In genomic region chr4:179307297-179308136, GRCh38 we compare ENCODE assay signal across 8 cellular contexts.
DNase-seq lines count a peak whose midpoint lies in the region; ATAC-seq and TF ChIP-seq lines count a peak whose summit lies in the region.

No MANE protein-coding gene starts in this region.

- no peaks in the 10 kb centered on the region for H3K4me1 ChIP-seq in trophoblast cell (ENCODE audit: control insufficient read depth in 1 of 2, insufficient read depth in 2 of 2, low read length in 2 of 2)

- peak; percentile 76 for TF ChIP-seq CTCF in C4-2B (conservative IDR thresholded peaks at IDR 0.05)
- peak; percentile 70 for TF ChIP-seq CTCF in GM12865 (IDR thresholded peaks at IDR 0.05; ENCODE audit: insufficient read depth, low read depth, low read length, missing control alignments)

- no peak overlapping the region for H3K18ac ChIP-seq in trophoblast cell (ENCODE audit: low read length)

- no peak overlapping the region for H4K91ac ChIP-seq in trophoblast cell (ENCODE audit: low read depth, low read length)

- DNase-seq in GM12865 (ENCODE audit: low read depth) (peak; percentile 47), MV-4-11 (lab: John Stamatoyannopoulos, UW) (peak; percentile 44), ecto neural progenitor cell (ENCODE audit: low spot score) (peak; percentile 59), trophoblast cell (peak; percentile 12 to 61), OCI-M2 (lab: John Stamatoyannopoulos, UW; ENCODE audit: unreplicated experiment) (no peak)
- DNase-seq in activated T-cell treated with anti-CD3 and anti-CD28 coated beads, Interleukin-2, amount 50 U/mL, for 1 hour, result no peak

- H3K27ac ChIP-seq in C4-2B (no peak overlapping the region), trophoblast cell (ENCODE audit: low read depth, low read length) (no peak overlapping the region)

- H2BK120ac ChIP-seq in trophoblast cell (ENCODE audit: insufficient read depth, low read length, poor library complexity), result no peak overlapping the region

- no peaks in the 10 kb centered on the region for H3K9me3 ChIP-seq in trophoblast cell (ENCODE audit: insufficient read depth, low read depth, low read length)

- H3K79me1 ChIP-seq in trophoblast cell (ENCODE audit: low read length), result no peaks in the 10 kb centered on the region

- ATAC-seq in HG02571 (IDR thresholded peaks at IDR 0.05; ENCODE audit: unreplicated experiment), result peak; percentile 87

- H3K9ac ChIP-seq in trophoblast cell (ENCODE audit: low read length), result no peak overlapping the region

- H3K4ac ChIP-seq in trophoblast cell (ENCODE audit: low read depth, low read length), result no peak overlapping the region

- H2BK5ac ChIP-seq in trophoblast cell (ENCODE audit: low read depth, low read length, poor library complexity), result no peak overlapping the region

- H3K4me3 ChIP-seq in GM12865 (ENCODE audit: low read depth, low read length) (no peak overlapping the region), trophoblast cell (ENCODE audit: low read depth, low read length) (no peak overlapping the region)

- H4K12ac ChIP-seq in trophoblast cell (ENCODE audit: low read depth, low read length), result no peak overlapping the region

- H3K79me2 ChIP-seq in trophoblast cell (ENCODE audit: control insufficient read depth, insufficient read depth, low read length, poor library complexity), result no peaks in the 10 kb centered on the region

- no peak overlapping the region for H2AFZ ChIP-seq in trophoblast cell (ENCODE audit: insufficient read depth, low read length, poor library complexity)

- H3K4me2 ChIP-seq in trophoblast cell (ENCODE audit: low read length), result no peak overlapping the region

- no peaks in the 10 kb centered on the region for H3K27me3 ChIP-seq in trophoblast cell (ENCODE audit: insufficient read depth, low read length)

- no peak overlapping the region for H4K8ac ChIP-seq in trophoblast cell (ENCODE audit: low read depth, low read length)

- H3K36me3 ChIP-seq in trophoblast cell (ENCODE audit: control insufficient read depth in 1 of 2, insufficient read depth in 2 of 2, low read length in 2 of 2), result no peaks in the 10 kb centered on the region

- WGBS in trophoblast cell (ENCODE audit: extremely low coverage, insufficient coverage, insufficient read length), result no CpG with 5 or more reads among the region's 4 CpGs

- no peak overlapping the region for H3K14ac ChIP-seq in trophoblast cell (ENCODE audit: low read length)

- H2BK12ac ChIP-seq in trophoblast cell (ENCODE audit: low read length), result no peak overlapping the region

- H2AK5ac ChIP-seq in trophoblast cell (ENCODE audit: low read length), result no peak overlapping the region

- no peak overlapping the region for H3K23ac ChIP-seq in trophoblast cell (ENCODE audit: low read length)

Comparison
In these comparisons a context has a peak if more than half of its experiments do, and no peak if none do; other contexts are left out.
1. DNase-seq: peak in GM12865 (single experiment), MV-4-11 (single experiment), ecto neural progenitor cell (single experiment) and trophoblast cell (2 of 2); none in OCI-M2 (single experiment) and activated T-cell treated with anti-CD3 and anti-CD28 coated beads, Interleukin-2, amount 50 U/mL, for 1 hour (single experiment).